In genomic region chr9:104322581-104322980, GRCh38 we compare ENCODE assay signal across 33 cellular contexts.
"Had no signal": no experiment of that assay in that cellular context is flagged by ENCODE, and none has a peak within 500 bp of the region (broad histone marks: within the 10 kb centered on the region; RNA-seq: fewer than 3 reads in every experiment).

No MANE protein-coding gene starts in this region.

- H3K9me3 Mint-ChIP-seq: activated B cell treated with CpG ODN at 0.5 μM for 24 hours; activated CD8-positive, alpha-beta T cell treated with anti-CD3 and anti-CD28 coated beads for 36 hours; activated T-cell treated with anti-CD3 and anti-CD28 coated beads, Interleukin-2, amount 50 U/mL, for 4 hours; activated T-helper 17 cell treated with anti-CD3 and anti-CD28 coated beads, Interleukin-2, amount 50 U/mL, for 72 hours; dendritic cell treated with granulocyte-macrophage colony-stimulating factor and Interleukin-4, amounts not matched to agents 40 ng/mL and 50 ng/mL, for 4 days; T-helper 2 cell treated with Interferon-gamma antibody and Interleukin-4, amounts not matched to agents 5 μg/mL and 100 μg/mL, for 36 hours had no signal

- H3K27ac Mint-ChIP-seq: activated B cell treated with CpG ODN at 0.5 μM for 24 hours; activated CD8-positive, alpha-beta T cell treated with anti-CD3 and anti-CD28 coated beads for 36 hours; activated naive CD8-positive, alpha-beta T cell; activated T-helper 17 cell treated with anti-CD3 and anti-CD28 coated beads, Interleukin-2, amount 50 U/mL, for 72 hours; dendritic cell treated with granulocyte-macrophage colony-stimulating factor and Interleukin-4, amounts not matched to agents 40 ng/mL and 50 ng/mL, for 4 days; endodermal cell; T-helper 17 cell; T-helper 2 cell treated with Interferon-gamma antibody and Interleukin-4, amounts not matched to agents 5 μg/mL and 100 μg/mL, for 36 hours had no signal

- H3K4me3 Mint-ChIP-seq: activated B cell treated with CpG ODN at 0.5 μM for 24 hours; activated CD8-positive, alpha-beta T cell treated with anti-CD3 and anti-CD28 coated beads for 36 hours; activated naive CD8-positive, alpha-beta T cell; activated T-cell treated with anti-CD3 and anti-CD28 coated beads, Interleukin-2, amount 50 U/mL, for 4 hours; activated T-helper 17 cell treated with anti-CD3 and anti-CD28 coated beads, Interleukin-2, amount 50 U/mL, for 72 hours; dendritic cell treated with granulocyte-macrophage colony-stimulating factor and Interleukin-4, amounts not matched to agents 40 ng/mL and 50 ng/mL, for 4 days; endodermal cell; T-helper 17 cell; T-helper 2 cell treated with Interferon-gamma antibody and Interleukin-4, amounts not matched to agents 5 μg/mL and 100 μg/mL, for 36 hours had no signal

- H3K36me3 Mint-ChIP-seq: activated naive CD8-positive, alpha-beta T cell had no signal

- DNase-seq: activated B cell treated with CpG ODN at 0.5 μM for 24 hours; activated CD4-positive, alpha-beta T cell treated with anti-CD3 and anti-CD28 coated beads for 48 hours; activated CD4-positive, alpha-beta T cell treated with anti-CD3 and anti-CD28 coated beads, Interleukin-2, amount 50 U/mL, for 1 hour; activated CD4-positive, alpha-beta T cell treated with anti-CD3 and anti-CD28 coated beads, Interleukin-2, amount 50 U/mL, for 48 hours; activated CD8-positive, alpha-beta memory T cell treated with anti-CD3 and anti-CD28 coated beads for 24 hours; activated CD8-positive, alpha-beta T cell treated with anti-CD3 and anti-CD28 coated beads for 36 hours; activated effector memory CD4-positive, alpha-beta T cell treated with Interleukin-2 at 50 U/mL for 16 hours; activated gamma-delta T cell treated with Interleukin-2 at 50 U/mL for 16 hours; activated naive CD4-positive, alpha-beta T cell treated with anti-CD3 and anti-CD28 coated beads, Interleukin-2, amount 50 U/mL, for 16 hours; activated naive CD4-positive, alpha-beta T cell treated with Interleukin-2 at 50 U/mL for 16 hours; activated T-cell treated with anti-CD3 and anti-CD28 coated beads, Interleukin-2, amount 50 U/mL, for 4 hours; amniotic stem cell; anterior cingulate cortex; brain microvascular endothelial cell; caudate nucleus; dorsolateral prefrontal cortex; effector memory CD4-positive, alpha-beta T cell; endodermal cell; foreskin fibroblast; head of caudate nucleus; T-helper 1 cell; T-helper 17 cell; T1000; WERI-Rb-1 had no signal

- ATAC-seq: activated CD4-positive, CD25-positive, alpha-beta regulatory T cell treated with anti-CD3 and anti-CD28 coated beads, Interleukin-2, amount 50 U/mL, for 24 hours; activated CD8-positive, alpha-beta T cell treated with anti-CD3 and anti-CD28 coated beads for 36 hours; activated T-cell treated with anti-CD3 and anti-CD28 coated beads, Interleukin-2, amount 50 U/mL, for 4 hours; activated T-helper 17 cell treated with anti-CD3 and anti-CD28 coated beads, Interleukin-2, amount 50 U/mL, for 72 hours; esophagus mucosa; T-helper 17 cell had no signal

- H3K27me3 ChIP-seq: brain microvascular endothelial cell, dorsolateral prefrontal cortex had no signal

- H3K36me3 ChIP-seq: brain microvascular endothelial cell, WERI-Rb-1 had no signal

- H3K4me3 ChIP-seq: coronary artery, dorsolateral prefrontal cortex had no signal

- H3K27me3 Mint-ChIP-seq: activated B cell treated with CpG ODN at 0.5 μM for 24 hours; activated CD8-positive, alpha-beta T cell treated with anti-CD3 and anti-CD28 coated beads for 36 hours; activated naive CD8-positive, alpha-beta T cell; dendritic cell treated with granulocyte-macrophage colony-stimulating factor and Interleukin-4, amounts not matched to agents 40 ng/mL and 50 ng/mL, for 4 days; T-helper 17 cell had no signal

- H3K27ac ChIP-seq: brain microvascular endothelial cell, coronary artery, dorsolateral prefrontal cortex, WERI-Rb-1 had no signal

- H3K4me1 Mint-ChIP-seq: activated B cell treated with CpG ODN at 0.5 μM for 24 hours; activated T-helper 17 cell treated with anti-CD3 and anti-CD28 coated beads, Interleukin-2, amount 50 U/mL, for 72 hours; T-helper 17 cell had no signal

- FAIRE-seq: astrocyte, frontal cortex had no signal
